14 cellular contexts compared by ENCODE assay signal in the genomic region with DNA sequence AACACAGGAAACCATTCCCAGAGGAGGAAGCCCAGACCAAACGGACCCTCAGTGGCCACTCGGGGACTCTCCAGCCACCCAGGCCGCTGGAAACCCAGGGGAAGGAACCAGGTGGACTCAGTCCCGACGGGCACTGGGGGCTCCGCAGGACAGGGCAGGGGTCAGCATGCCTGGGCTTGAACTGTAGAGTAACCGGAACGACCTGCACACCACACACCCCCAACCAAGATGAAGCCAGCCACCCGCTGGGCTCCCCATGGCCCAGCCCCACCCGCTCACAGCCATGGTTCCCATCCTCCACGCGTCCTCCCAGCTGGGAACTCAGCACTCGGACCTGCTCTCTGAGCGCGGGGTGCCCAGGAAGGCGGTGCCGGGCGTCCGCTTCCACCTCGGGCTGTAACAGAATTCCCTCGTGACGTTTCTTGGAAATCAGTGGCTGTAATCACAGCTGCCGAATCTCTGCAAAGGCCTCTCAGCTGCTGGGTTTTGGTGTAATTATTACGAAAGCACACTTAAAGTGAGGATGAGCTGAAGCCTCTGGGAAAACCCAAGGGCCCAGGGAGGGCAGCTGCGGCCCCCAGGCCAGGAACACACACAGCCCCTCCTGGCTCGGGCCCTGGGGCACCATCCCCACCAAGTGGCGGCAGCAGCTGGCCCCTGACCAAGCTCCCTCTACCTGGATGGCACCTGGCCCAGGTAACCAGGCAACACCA. TPM values are rescaled to one million over a fixed set of nuclear protein-coding genes. Genes with fewer than 3 reads are reported as not detected.
A peak's percentile ranks its signal among the peaks of the same experiment; 100 is the strongest.
DNase-seq lines count a peak whose midpoint lies in the region; ATAC-seq and TF ChIP-seq lines count a peak whose summit lies in the region.
"Had no signal": no experiment of that assay in that cellular context is flagged by ENCODE, and none has a peak within 500 bp of the region (broad histone marks: within the 10 kb centered on the region; RNA-seq: fewer than 3 reads in every experiment).

No MANE protein-coding gene starts in this region.

- peak; percentile 13 to 28 for DNase-seq in SHP77 (lab: John Stamatoyannopoulos, UW)
- DNase-seq in SHP77 treated with DMSO at 0.1 percent for 48 hours (lab: John Stamatoyannopoulos, UW) = no peak
- DNase-seq in NCI-H345 (lab: John Stamatoyannopoulos, UW) = peak; percentile 75
- DNase-seq in heart right ventricle = peak; percentile 16 to 40
- peak; percentile 54 to 56 for DNase-seq in thyroid gland
- no peak for DNase-seq in HT-29 (ENCODE audit: low spot score)
- DNase-seq in T-helper 9 cell = no peak
- DNase-seq in HFFc6 = no peak
- DNase-seq: activated CD4-positive, alpha-beta memory T cell treated with anti-CD3 and anti-CD28 coated beads for 36 hours; cortex of kidney; GDM1; islet precursor cell had no signal

- 70 to 75% methylated on average over 27 of the region's 27 CpGs for WGBS in heart right ventricle, 2 donors
- WGBS in thyroid gland, 2 donors = 21 to 54% methylated on average over 7 to 17 of the region's 27 CpGs

- no peak for ATAC-seq in heart right ventricle
- ATAC-seq: natural killer cell treated with Interleukin-12 subunit alpha and Interleukin-12 subunit beta and Interleukin-15 and Interleukin-18, amount 100 ng/mL, for 72 hours had no signal

- H3K4me3 ChIP-seq in heart right ventricle (no peak overlapping the region), thyroid gland (replicated peaks in 1 of 3) (no peak overlapping the region)

- peaks cover 32 to 76% (median 61%) of the 10 kb centered on the region in 9 donors for H3K4me1 ChIP-seq in heart right ventricle
- H3K4me1 ChIP-seq in thyroid gland = peaks cover 33 to 50% of the 10 kb centered on the region in 2 donors

- no peaks in the 10 kb centered on the region for H3K9me3 ChIP-seq in heart right ventricle
- H3K9me3 ChIP-seq in thyroid gland = no peaks in the 10 kb centered on the region

- TF ChIP-seq CTCF in heart right ventricle (IDR thresholded peaks at IDR 0.05) (no peak), thyroid gland (IDR thresholded peaks at IDR 0.05) (no peak), HFFc6 (IDR thresholded peaks at IDR 0.05) (no peak)

- no peak for TF ChIP-seq POLR2A in thyroid gland (IDR thresholded peaks at IDR 0.05)

- no peak overlapping the region for H3K27ac Mint-ChIP-seq in HFFc6
- H3K27ac Mint-ChIP-seq: activated CD4-positive, alpha-beta memory T cell treated with anti-CD3 and anti-CD28 coated beads for 36 hours; activated naive CD8-positive, alpha-beta T cell had no signal

- no peaks in the 10 kb centered on the region for H3K9me3 Mint-ChIP-seq in HFFc6
- H3K9me3 Mint-ChIP-seq: activated CD4-positive, alpha-beta memory T cell treated with anti-CD3 and anti-CD28 coated beads for 36 hours; natural killer cell treated with Interleukin-12 subunit alpha and Interleukin-12 subunit beta and Interleukin-15 and Interleukin-18, amount 100 ng/mL, for 72 hours had no signal

- peak overlapping the region in 2 of 10 donors; percentile 21 to 40 for H3K27ac ChIP-seq in heart right ventricle
- H3K27ac ChIP-seq in thyroid gland = no peak overlapping the region

- intact Hi-C loops in heart right ventricle (cut with DNase I) = no loop called here
- intact Hi-C loops in thyroid gland (cut with DNase I) = no loop called here

- H3K36me3 ChIP-seq in heart right ventricle (peaks cover 0 to 14% (median 0%) of the 10 kb centered on the region in 9 donors), thyroid gland (no peaks in the 10 kb centered on the region)

- H3K27me3 Mint-ChIP-seq in HFFc6 (ENCODE audit: insufficient read depth) = no peaks in the 10 kb centered on the region; the same call in none of the 2 replicates
- H3K27me3 Mint-ChIP-seq: activated CD4-positive, alpha-beta memory T cell treated with anti-CD3 and anti-CD28 coated beads for 36 hours; activated naive CD8-positive, alpha-beta T cell; natural killer cell treated with Interleukin-12 subunit alpha and Interleukin-12 subunit beta and Interleukin-15 and Interleukin-18, amount 100 ng/mL, for 72 hours had no signal

- H3K4me1 Mint-ChIP-seq in HFFc6 (ENCODE audit: low read depth) = peaks cover 5% of the 10 kb centered on the region; the same call in 1 of the 2 replicates

- H3K4me3 Mint-ChIP-seq in HFFc6 = no peak overlapping the region
- H3K4me3 Mint-ChIP-seq: activated CD4-positive, alpha-beta memory T cell treated with anti-CD3 and anti-CD28 coated beads for 36 hours; activated naive CD8-positive, alpha-beta T cell; natural killer cell treated with Interleukin-12 subunit alpha and Interleukin-12 subunit beta and Interleukin-15 and Interleukin-18, amount 100 ng/mL, for 72 hours had no signal

- H3K27me3 ChIP-seq in heart right ventricle = no peaks in the 10 kb centered on the region
- H3K27me3 ChIP-seq in thyroid gland = no peaks in the 10 kb centered on the region

- H3K36me3 Mint-ChIP-seq in HFFc6 (ENCODE audit: low read depth) = peaks cover 5% of the 10 kb centered on the region; the same call in 1 of the 2 replicates
- H3K36me3 Mint-ChIP-seq: activated CD4-positive, alpha-beta memory T cell treated with anti-CD3 and anti-CD28 coated beads for 36 hours; activated naive CD8-positive, alpha-beta T cell; natural killer cell treated with Interleukin-12 subunit alpha and Interleukin-12 subunit beta and Interleukin-15 and Interleukin-18, amount 100 ng/mL, for 72 hours had no signal

RNA-seq across cellular contexts. Expression of gene NACC2, which starts 13.8 kb away (rescaled TPM):
- total RNA-seq in heart right ventricle = 10 to 100 TPM; 32.0 to 55.1 (median 41.1) TPM
- 10 to 100 TPM; 15.6 to 16.5 TPM for polyA plus RNA-seq in heart right ventricle
- total RNA-seq in thyroid gland = 10 to 100 TPM; 18.4 to 33.6 (median 22.4) TPM
- 32.6 and 38.1 TPM in 2 replicates for total RNA-seq in HT-29 (2014; rRNA removed; shearing (Covaris generic))
- 10 to 100 TPM; 38.2 to 46.7 (median 40.2) TPM for total RNA-seq in HFFc6 (2021; fragmentation: NEBNext Ultra II Directional; extraction: Animal tissue kit (Norgen Biotek cat#: 25700))

RNA-seq across cellular contexts. Expression of gene TMEM250, which starts 37.4 kb away (rescaled TPM):
- total RNA-seq in heart right ventricle (10 to 100 TPM; 12.7 to 24.3 (median 15.4) TPM), thyroid gland (10 to 100 TPM; 23.5 to 35.3 (median 25.6) TPM)
- polyA plus RNA-seq in heart right ventricle = 10 to 100 TPM in 1 of 2 donors, 1 to 10 TPM in 1; 9.7 to 26.4 TPM
- 93.4 and 109 TPM in 2 replicates for total RNA-seq in HT-29 (2014; rRNA removed; shearing (Covaris generic))
- total RNA-seq in HFFc6 (2021; fragmentation: NEBNext Ultra II Directional; extraction: Animal tissue kit (Norgen Biotek cat#: 25700)) = 10 to 100 TPM; 31.6 to 45.4 (median 35.7) TPM

Comparison
In these comparisons a context has a peak if more than half of its experiments do, and no peak if none do; other contexts are left out.
1. DNase-seq: peak in SHP77 (2 of 2), NCI-H345 (single experiment), heart right ventricle (2 of 2) and thyroid gland (2 of 2); none in SHP77 treated with DMSO at 0.1 percent for 48 hours (single experiment), HT-29 (single experiment), T-helper 9 cell (single experiment) and HFFc6 (single experiment).